Comparison of ENCODE assay signal across 33 cellular contexts in the genomic region with DNA sequence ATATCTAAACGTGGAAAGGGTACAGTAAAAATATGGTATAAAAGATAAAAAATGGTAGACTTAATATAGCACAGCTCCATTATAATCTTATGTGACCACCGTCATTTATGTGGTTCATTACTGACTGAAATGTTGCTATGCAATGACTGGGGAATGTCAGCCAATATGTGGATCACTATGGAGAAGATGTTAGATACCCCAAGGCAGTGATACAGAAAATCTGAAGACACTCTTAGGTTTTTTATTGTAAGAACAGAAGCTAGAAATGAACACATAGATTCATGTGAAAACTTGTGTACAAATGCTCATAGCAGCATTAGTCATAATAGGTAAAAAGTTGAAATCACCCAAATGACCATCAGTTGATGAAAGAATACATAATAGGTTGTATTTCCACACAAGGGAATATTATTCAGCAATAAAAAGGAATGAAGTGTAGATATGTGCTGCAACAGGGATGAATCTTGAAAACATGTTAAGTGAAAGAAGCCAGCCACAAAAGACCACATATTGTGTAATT.
"Had no signal": no experiment of that assay in that cellular context is flagged by ENCODE, and none has a peak within 500 bp of the region (broad histone marks: within the 10 kb centered on the region; RNA-seq: fewer than 3 reads in every experiment).

No MANE protein-coding gene starts in this region.

- DNase-seq: activated CD4-positive, alpha-beta memory T cell treated with anti-CD3 and anti-CD28 coated beads, Interleukin-2, amount 10 ng/mL, durations not matched to agents 7 days and 5 days; activated CD4-positive, alpha-beta T cell treated with anti-CD3 and anti-CD28 coated beads for 1 hour; activated CD4-positive, alpha-beta T cell treated with anti-CD3 and anti-CD28 coated beads for 48 hours; activated CD4-positive, CD25-positive, alpha-beta regulatory T cell; activated CD8-positive, alpha-beta memory T cell treated with anti-CD3 and anti-CD28 coated beads for 24 hours; activated CD8-positive, alpha-beta memory T cell treated with anti-CD3 and anti-CD28 coated beads, Interleukin-2, amount 10 ng/mL, durations not matched to agents 7 days and 5 days; activated gamma-delta T cell treated with Interleukin-2 at 50 U/mL for 16 hours; activated naive CD4-positive, alpha-beta T cell treated with anti-CD3 and anti-CD28 coated beads for 36 hours; activated T-cell treated with anti-CD3 and anti-CD28 coated beads, Interleukin-2, amount 50 U/mL, for 1 hour; adrenal gland; caudate nucleus; Kasumi-1; KG1; MG63; NCI-H1105; NCI-H1417 treated with DMSO at 0.1 percent for 48 hours; NCI-H1930; NCI-H2081 treated with DMSO at 0.1 percent for 48 hours; NCI-H226; NCI-H446 treated with DMSO at 0.1 percent for 48 hours; NCI-H524; NCI-H69; NCI-H82; PC-3; Peyer's patch; RPMI8226; SIG-M5; SW 1271; T1000; WERI-Rb-1 had no signal

- H3K36me3 ChIP-seq: adrenal gland, Peyer's patch, WERI-Rb-1 had no signal

- H3K27me3 ChIP-seq: adrenal gland, MG63, Peyer's patch had no signal

- H3K27ac Mint-ChIP-seq: activated CD4-positive, alpha-beta memory T cell treated with anti-CD3 and anti-CD28 coated beads, Interleukin-2, amount 10 ng/mL, durations not matched to agents 7 days and 5 days; activated CD8-positive, alpha-beta memory T cell treated with anti-CD3 and anti-CD28 coated beads, Interleukin-2, amount 10 ng/mL, durations not matched to agents 7 days and 5 days; activated naive CD4-positive, alpha-beta T cell treated with anti-CD3 and anti-CD28 coated beads for 36 hours; activated naive CD4-positive, alpha-beta T cell treated with anti-CD3 and anti-CD28 coated beads, Interleukin-2, amount 50 U/mL, for 72 hours; activated T-helper 1 cell treated with anti-CD3 and anti-CD28 coated beads, Interleukin-12 subunit alpha, Interleukin-12 subunit beta, Interleukin-2, Interleukin-4 antibody, amounts not matched to agents 30 ng/mL and 10 ng/mL and 1 ng/mL, durations not matched to agents 14 hours and 24 hours and 36 hours; brain had no signal

- H3K27ac ChIP-seq: adrenal gland, Peyer's patch, WERI-Rb-1 had no signal

- ATAC-seq: activated CD8-positive, alpha-beta memory T cell treated with anti-CD3 and anti-CD28 coated beads, Interleukin-2, amount 10 ng/mL, durations not matched to agents 7 days and 5 days; PC-3 had no signal

- H3K4me3 Mint-ChIP-seq: activated CD4-positive, alpha-beta memory T cell treated with anti-CD3 and anti-CD28 coated beads, Interleukin-2, amount 10 ng/mL, durations not matched to agents 7 days and 5 days; activated CD8-positive, alpha-beta memory T cell treated with anti-CD3 and anti-CD28 coated beads, Interleukin-2, amount 10 ng/mL, durations not matched to agents 7 days and 5 days; activated naive CD4-positive, alpha-beta T cell treated with anti-CD3 and anti-CD28 coated beads for 36 hours; activated T-helper 1 cell treated with anti-CD3 and anti-CD28 coated beads, Interleukin-12 subunit alpha, Interleukin-12 subunit beta, Interleukin-2, Interleukin-4 antibody, amounts not matched to agents 30 ng/mL and 10 ng/mL and 1 ng/mL, durations not matched to agents 14 hours and 24 hours and 36 hours; brain had no signal

- H3K9me3 ChIP-seq: Peyer's patch had no signal

- H3K27me3 Mint-ChIP-seq: activated CD4-positive, alpha-beta memory T cell treated with anti-CD3 and anti-CD28 coated beads, Interleukin-2, amount 10 ng/mL, durations not matched to agents 7 days and 5 days; activated CD8-positive, alpha-beta memory T cell treated with anti-CD3 and anti-CD28 coated beads, Interleukin-2, amount 10 ng/mL, durations not matched to agents 7 days and 5 days; brain had no signal

- H3K4me3 ChIP-seq: adrenal gland, MG63, Peyer's patch had no signal

- H3K4me1 Mint-ChIP-seq: activated CD8-positive, alpha-beta memory T cell treated with anti-CD3 and anti-CD28 coated beads, Interleukin-2, amount 10 ng/mL, durations not matched to agents 7 days and 5 days had no signal
